Comparison of ENCODE assay signal across 12 cellular contexts in genomic region chr1:47931395-47931794, GRCh38.
A peak's percentile ranks its signal among the peaks of the same experiment; 100 is the strongest.
DNase-seq lines count a peak whose midpoint lies in the region; ATAC-seq and TF ChIP-seq lines count a peak whose summit lies in the region.
"Had no signal": no experiment of that assay in that cellular context is flagged by ENCODE, and none has a peak within 500 bp of the region (broad histone marks: within the 10 kb centered on the region; RNA-seq: fewer than 3 reads in every experiment).

No MANE protein-coding gene starts in this region.

- peak; percentile 33 for ATAC-seq in activated CD4-positive, alpha-beta T cell treated with anti-CD3 and anti-CD28 coated beads for 36 hours

- no peaks in the 10 kb centered on the region for H3K36me3 ChIP-seq in thyroid gland
- H3K36me3 ChIP-seq: cardiac muscle cell had no signal

- H3K4me1 ChIP-seq in thyroid gland, result no peaks in the 10 kb centered on the region

- no peaks in the 10 kb centered on the region for H3K27me3 ChIP-seq in thyroid gland
- H3K27me3 ChIP-seq: cardiac muscle cell had no signal

- intact Hi-C loops in activated CD4-positive, alpha-beta T cell treated with anti-CD3 and anti-CD28 coated beads for 36 hours (cut with DNase I, micrococcal nuclease), result no loop called here
- intact Hi-C loops in thyroid gland (cut with DNase I), result no loop called here

- no peaks in the 10 kb centered on the region for H3K4me1 Mint-ChIP-seq in activated CD4-positive, alpha-beta T cell treated with anti-CD3 and anti-CD28 coated beads for 36 hours
- H3K4me1 Mint-ChIP-seq: B cell had no signal

- no peaks in the 10 kb centered on the region for H3K36me3 Mint-ChIP-seq in activated CD4-positive, alpha-beta T cell treated with anti-CD3 and anti-CD28 coated beads for 36 hours (ENCODE audit: low read depth)

- DNase-seq in activated CD4-positive, alpha-beta T cell treated with anti-CD3 and anti-CD28 coated beads for 36 hours, result peak; percentile 14
- DNase-seq in activated CD4-positive, alpha-beta T cell treated with anti-CD3 and anti-CD28 coated beads, Interleukin-2, amount 50 U/mL, for 48 hours, result no peak
- DNase-seq in NCI-H510A (lab: John Stamatoyannopoulos, UW) (peak; percentile 35), choroid plexus epithelial cell (ENCODE audit: low read depth) (peak; percentile 18), thyroid gland (peak; percentile 4 to 10), HEK293T (ENCODE audit: extremely low spot score) (no peak), NCI-H187 treated with DMSO at 0.1 percent for 48 hours (lab: John Stamatoyannopoulos, UW) (no peak)
- DNase-seq in stimulated activated CD4-positive, alpha-beta T cell treated with anti-CD3 and anti-CD28 coated beads, Interleukin-1b, Interleukin-23, amount 100 ng/mL, for 48 hours, result no peak
- DNase-seq: hippocampal formation, NCI-H2081 treated with DMSO at 0.1 percent for 48 hours had no signal

- H3K9me3 ChIP-seq in thyroid gland, result no peaks in the 10 kb centered on the region

- H3K4me3 ChIP-seq in choroid plexus epithelial cell (ENCODE audit: low read depth, low read length) (no peak overlapping the region), thyroid gland (replicated peaks in 1 of 3) (no peak overlapping the region)
- H3K4me3 ChIP-seq: cardiac muscle cell had no signal

- no peaks in the 10 kb centered on the region for H3K9me3 Mint-ChIP-seq in activated CD4-positive, alpha-beta T cell treated with anti-CD3 and anti-CD28 coated beads for 36 hours (ENCODE audit: low read depth)

- TF ChIP-seq CTCF in choroid plexus epithelial cell (conservative IDR thresholded peaks at IDR 0.05; ENCODE audit: low read depth, low read length) (peak; percentile 36), thyroid gland (IDR thresholded peaks at IDR 0.05) (no peak)

- POLR2A ChIA-PET in activated CD4-positive, alpha-beta T cell treated with anti-CD3 and anti-CD28 coated beads for 36 hours (lab: Charles Lee), result no interaction called here
- POLR2A ChIA-PET in HEK293T (lab: Yijun Ruan, JAX), result no interaction called here

- H3K27ac ChIP-seq in thyroid gland, result no peak overlapping the region
- H3K27ac ChIP-seq: cardiac muscle cell had no signal

- peaks cover 7% of the 10 kb centered on the region for H3K27me3 Mint-ChIP-seq in activated CD4-positive, alpha-beta T cell treated with anti-CD3 and anti-CD28 coated beads for 36 hours

- CTCF ChIA-PET in activated CD4-positive, alpha-beta T cell treated with anti-CD3 and anti-CD28 coated beads for 36 hours (lab: Charles Lee), result no interaction called here
- CTCF ChIA-PET in HEK293T (lab: Yijun Ruan, JAX), result no interaction called here

- no peak overlapping the region for H3K4me3 Mint-ChIP-seq in activated CD4-positive, alpha-beta T cell treated with anti-CD3 and anti-CD28 coated beads for 36 hours
- H3K4me3 Mint-ChIP-seq: B cell had no signal

- no peak for TF ChIP-seq POLR2A in thyroid gland (IDR thresholded peaks at IDR 0.05)

- H3K27ac Mint-ChIP-seq in activated CD4-positive, alpha-beta T cell treated with anti-CD3 and anti-CD28 coated beads for 36 hours, result no peak overlapping the region
- H3K27ac Mint-ChIP-seq: B cell had no signal

- WGBS in thyroid gland, 2 donors, result 58 to 69% methylated on average over 5 of the region's 5 CpGs

TF ChIP-seq in HEK293T, 16 proteins besides CTCF, POLR2A, EP300 and RAD21:
- no peak for TF ChIP-seq ZNF384 (IDR thresholded peaks at IDR 0.05)
- TF ChIP-seq CTBP1 (IDR thresholded peaks at IDR 0.05; ENCODE audit: borderline replicate concordance), result no peak
- no peak for TF ChIP-seq TARDBP (IDR thresholded peaks at IDR 0.05)
- no peak for TF ChIP-seq FOXM1 (IDR thresholded peaks at IDR 0.05; ENCODE audit: borderline replicate concordance)
- no peak for TF ChIP-seq NFRKB (IDR thresholded peaks at IDR 0.05)
- TF ChIP-seq HDGF (IDR thresholded peaks at IDR 0.05; ENCODE audit: borderline replicate concordance), result no peak
- TF ChIP-seq LEF1 (IDR thresholded peaks at IDR 0.05; ENCODE audit: borderline replicate concordance), result no peak
- no peak for TF ChIP-seq L3MBTL2 (conservative IDR thresholded peaks at IDR 0.05)
- TF ChIP-seq SUZ12 (IDR thresholded peaks at IDR 0.05), result no peak
- no peak for TF ChIP-seq SP1 (IDR thresholded peaks at IDR 0.05)
- TF ChIP-seq ARNT (IDR thresholded peaks at IDR 0.05), result no peak
- TF ChIP-seq ELF4 (IDR thresholded peaks at IDR 0.05), result no peak
- TF ChIP-seq FOXK2 (IDR thresholded peaks at IDR 0.05), result no peak
- TF ChIP-seq, protein P1, sequence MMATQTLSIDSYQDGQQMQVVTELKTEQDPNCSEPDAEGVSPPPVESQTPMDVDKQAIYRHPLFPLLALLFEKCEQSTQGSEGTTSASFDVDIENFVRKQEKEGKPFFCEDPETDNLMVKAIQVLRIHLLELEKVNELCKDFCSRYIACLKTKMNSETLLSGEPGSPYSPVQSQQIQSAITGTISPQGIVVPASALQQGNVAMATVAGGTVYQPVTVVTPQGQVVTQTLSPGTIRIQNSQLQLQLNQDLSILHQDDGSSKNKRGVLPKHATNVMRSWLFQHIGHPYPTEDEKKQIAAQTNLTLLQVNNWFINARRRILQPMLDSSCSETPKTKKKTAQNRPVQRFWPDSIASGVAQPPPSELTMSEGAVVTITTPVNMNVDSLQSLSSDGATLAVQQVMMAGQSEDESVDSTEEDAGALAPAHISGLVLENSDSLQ (IDR thresholded peaks at IDR 0.05), result no peak

Comparison
In these comparisons a context has a peak if more than half of its experiments do, and no peak if none do; other contexts are left out.
1. DNase-seq: peak in activated CD4-positive, alpha-beta T cell treated with anti-CD3 and anti-CD28 coated beads for 36 hours (single experiment), NCI-H510A (single experiment), choroid plexus epithelial cell (single experiment) and thyroid gland (2 of 2); none in activated CD4-positive, alpha-beta T cell treated with anti-CD3 and anti-CD28 coated beads, Interleukin-2, amount 50 U/mL, for 48 hours (0 of 2), stimulated activated CD4-positive, alpha-beta T cell treated with anti-CD3 and anti-CD28 coated beads, Interleukin-1b, Interleukin-23, amount 100 ng/mL, for 48 hours (single experiment), HEK293T (single experiment) and NCI-H187 treated with DMSO at 0.1 percent for 48 hours (single experiment).